In genomic region chr21:29299046-29299905, GRCh38 we compare ENCODE assay signal across 8 cellular contexts. TPM values are rescaled to one million over a fixed set of nuclear protein-coding genes. Genes with fewer than 3 reads are reported as not detected.
A peak's percentile ranks its signal among the peaks of the same experiment; 100 is the strongest.
DNase-seq lines count a peak whose midpoint lies in the region; ATAC-seq and TF ChIP-seq lines count a peak whose summit lies in the region.

No MANE protein-coding gene starts in this region.

- H3K27me3 ChIP-seq in AG04450 (ENCODE audit: control insufficient read depth, insufficient read depth, low read length) (no peaks in the 10 kb centered on the region), SJCRH30 (no peaks in the 10 kb centered on the region), thoracic aorta (replicated peaks; ENCODE audit: insufficient read depth) (no peaks in the 10 kb centered on the region)

- POLR2A ChIA-PET in AG04450 (lab: Yijun Ruan, JAX): interaction anchor here (0.6 to 2.6 kb wide), 25 partner anchors 10 to 226 kb away, joined by 3 to 13 read pairs (median 4); partner anchors contain the start of gene CCT8

- peaks cover 4% of the 10 kb centered on the region for H3K36me3 Mint-ChIP-seq in activated naive CD4-positive, alpha-beta T cell treated with anti-CD3 and anti-CD28 coated beads, Interleukin-2, amount 10 ng/mL, durations not matched to agents 7 days and 5 days
- H3K36me3 Mint-ChIP-seq in glutamatergic neuron (ENCODE audit: unreplicated experiment) (peaks cover 8% of the 10 kb centered on the region), osteocyte (ENCODE audit: unreplicated experiment) (no peaks in the 10 kb centered on the region)

- DNase-seq in AG04450 (ENCODE audit: low read depth, low spot score): no peak
- DNase-seq in SJCRH30: peak in 1 of 2 experiments; percentile 68
- DNase-seq in activated naive CD4-positive, alpha-beta T cell treated with anti-CD3 and anti-CD28 coated beads, Interleukin-2, amount 10 ng/mL, durations not matched to agents 7 days and 5 days: peak; percentile 76
- peak; percentile 69 for DNase-seq in glutamatergic neuron
- DNase-seq in osteocyte (ENCODE audit: extremely low spot score, unreplicated experiment): no peak
- DNase-seq in thoracic aorta (ENCODE audit: low spot score): peak; percentile 29

- no peaks in the 10 kb centered on the region for H3K27me3 Mint-ChIP-seq in activated naive CD4-positive, alpha-beta T cell treated with anti-CD3 and anti-CD28 coated beads, Interleukin-2, amount 10 ng/mL, durations not matched to agents 7 days and 5 days
- H3K27me3 Mint-ChIP-seq in glutamatergic neuron (ENCODE audit: unreplicated experiment) (peaks cover 1% of the 10 kb centered on the region), osteocyte (ENCODE audit: unreplicated experiment) (no peaks in the 10 kb centered on the region)

- TF ChIP-seq CTCF in AG04450 (IDR thresholded peaks at IDR 0.05; ENCODE audit: low read depth, low read length) (no peak), glutamatergic neuron (IDR thresholded peaks at IDR 0.05; ENCODE audit: partially characterized antibody, unreplicated experiment) (no peak), osteocyte (IDR thresholded peaks at IDR 0.05) (no peak), thoracic aorta (IDR thresholded peaks at IDR 0.05) (no peak)

- peak; percentile 26 for ATAC-seq in GM18909 (IDR thresholded peaks at IDR 0.05; ENCODE audit: poor library complexity, unreplicated experiment)
- ATAC-seq in HG03521 (IDR thresholded peaks at IDR 0.05; ENCODE audit: unreplicated experiment): peak; percentile 16
- peak; percentile 40 for ATAC-seq in thoracic aorta (ENCODE audit: insufficient number of reproducible peaks, low FRiP score, low read depth)

- peak overlapping the region; percentile 52 for H3K27ac Mint-ChIP-seq in activated naive CD4-positive, alpha-beta T cell treated with anti-CD3 and anti-CD28 coated beads, Interleukin-2, amount 10 ng/mL, durations not matched to agents 7 days and 5 days
- H3K27ac Mint-ChIP-seq in glutamatergic neuron (ENCODE audit: unreplicated experiment): peak overlapping the region; percentile 80
- H3K27ac Mint-ChIP-seq in osteocyte (ENCODE audit: unreplicated experiment): peak overlapping the region; percentile 94

- H3K4me1 Mint-ChIP-seq in activated naive CD4-positive, alpha-beta T cell treated with anti-CD3 and anti-CD28 coated beads, Interleukin-2, amount 10 ng/mL, durations not matched to agents 7 days and 5 days: peaks cover 64% of the 10 kb centered on the region
- H3K4me1 Mint-ChIP-seq in glutamatergic neuron (ENCODE audit: low read depth, unreplicated experiment): peaks cover 20% of the 10 kb centered on the region
- peaks cover 59% of the 10 kb centered on the region for H3K4me1 Mint-ChIP-seq in osteocyte (ENCODE audit: unreplicated experiment)

- CTCF ChIA-PET in AG04450 (lab: Charles Lee): interaction anchor here (0.6 to 2.5 kb wide), 5 partner anchors 9 to 550 kb away, joined by 3 to 23 read pairs (median 4); no protein-coding TSS in a partner anchor
- CTCF ChIA-PET in activated naive CD4-positive, alpha-beta T cell treated with anti-CD3 and anti-CD28 coated beads, Interleukin-2, amount 10 ng/mL, durations not matched to agents 7 days and 5 days (lab: Charles Lee): interaction anchor here (1.0 to 1.8 kb wide), 12 partner anchors 9 to 227 kb away, joined by 3 to 5 read pairs (median 3); no protein-coding TSS in a partner anchor

- H3K4me1 ChIP-seq in SJCRH30 (peaks cover 8% of the 10 kb centered on the region), thoracic aorta (ENCODE audit: control insufficient read depth in 1 of 2, low read depth in 2 of 2) (peaks cover 31 to 42% of the 10 kb centered on the region in 2 donors)

- H3K27ac ChIP-seq in AG04450 (ENCODE audit: low read depth, low read length): peak overlapping the region; percentile 99
- peak overlapping the region; percentile 83 for H3K27ac ChIP-seq in SJCRH30
- peak overlapping the region; percentile 85 for H3K27ac ChIP-seq in thoracic aorta

- H3K4me3 ChIP-seq in AG04450 (ENCODE audit: low read depth, low read length) (peak overlapping the region; percentile 97), SJCRH30 (peak overlapping the region; percentile 85), thoracic aorta (peak overlapping the region; percentile 75)

- H3K9me3 Mint-ChIP-seq in activated naive CD4-positive, alpha-beta T cell treated with anti-CD3 and anti-CD28 coated beads, Interleukin-2, amount 10 ng/mL, durations not matched to agents 7 days and 5 days: peaks cover 8% of the 10 kb centered on the region
- H3K9me3 Mint-ChIP-seq in glutamatergic neuron (ENCODE audit: unreplicated experiment) (peaks cover 2% of the 10 kb centered on the region), osteocyte (ENCODE audit: unreplicated experiment) (peaks cover 7% of the 10 kb centered on the region)

- peak overlapping the region; percentile 73 for H3K4me3 Mint-ChIP-seq in activated naive CD4-positive, alpha-beta T cell treated with anti-CD3 and anti-CD28 coated beads, Interleukin-2, amount 10 ng/mL, durations not matched to agents 7 days and 5 days
- H3K4me3 Mint-ChIP-seq in glutamatergic neuron (ENCODE audit: unreplicated experiment): peak overlapping the region; percentile 94
- peak overlapping the region; percentile 90 for H3K4me3 Mint-ChIP-seq in osteocyte (ENCODE audit: unreplicated experiment)

- H3K9me3 ChIP-seq in AG04450 (ENCODE audit: control insufficient read depth, insufficient read depth, low read length) (peaks cover 14% of the 10 kb centered on the region), SJCRH30 (replicated peaks) (no peaks in the 10 kb centered on the region), thoracic aorta (no peaks in the 10 kb centered on the region)

- no peaks in the 10 kb centered on the region for H3K36me3 ChIP-seq in SJCRH30
- no peaks in the 10 kb centered on the region for H3K36me3 ChIP-seq in thoracic aorta

RNA-seq across cellular contexts. Expression of gene BACH1, which starts 0.6 kb away (rescaled TPM):
- 60.6 and 72.2 TPM in 2 replicates for polyA plus RNA-seq in AG04450 (2011; rRNA removed)
- 215 and 248 TPM in 2 replicates for polyA minus RNA-seq in AG04450 (2011; rRNA and poly(A)+ RNA removed)
- total RNA-seq in SJCRH30 (2014; rRNA removed; shearing (Covaris generic)): 62.3 and 91.1 TPM in 2 replicates
- 78.8 TPM for total RNA-seq in glutamatergic neuron (ENCODE audit: unreplicated experiment)
- 93.8 and 95.0 TPM in 2 replicates for total RNA-seq in osteocyte
- total RNA-seq in thoracic aorta: 10 to 100 TPM; 47.0 to 93.0 TPM

Comparison
In these comparisons a context has a peak if more than half of its experiments do, and no peak if none do; other contexts are left out.
1. DNase-seq: peak in activated naive CD4-positive, alpha-beta T cell treated with anti-CD3 and anti-CD28 coated beads, Interleukin-2, amount 10 ng/mL, durations not matched to agents 7 days and 5 days (single experiment), glutamatergic neuron (single experiment) and thoracic aorta (single experiment); none in AG04450 (single experiment) and osteocyte (single experiment).
2. Peak in every context shown above with its lines, with median percentiles within 50 percentile points of each other: H3K27ac ChIP-seq, H3K4me3 ChIP-seq, ATAC-seq, H3K27ac Mint-ChIP-seq and H3K4me3 Mint-ChIP-seq.